Comparison of ENCODE assay signal across 1 cellular context in genomic region chr14:65411656-65412188, GRCh38.
TF ChIP-seq lines count a peak whose summit lies in the region.

No MANE protein-coding gene starts in this region.

TF ChIP-seq in HepG2, 621 proteins besides CTCF, POLR2A, EP300 and RAD21 (continued from another document and continues in another):
- TF ChIP-seq TFE3 (CRISPR knock-in tag; IDR thresholded peaks at IDR 0.05) (no peak), ETS1 (CRISPR knock-in tag; IDR thresholded peaks at IDR 0.05) (no peak), ZNF737 (CRISPR knock-in tag; IDR thresholded peaks at IDR 0.05; ENCODE audit: borderline replicate concordance) (no peak), ZBTB43 (CRISPR knock-in tag; conservative IDR thresholded peaks at IDR 0.05) (no peak), ZNF780A (CRISPR knock-in tag; IDR thresholded peaks at IDR 0.05) (no peak), ZNF776 (CRISPR knock-in tag; IDR thresholded peaks at IDR 0.05) (no peak), PBX2 (CRISPR knock-in tag; IDR thresholded peaks at IDR 0.05) (peak; percentile 85), ZNF441 (CRISPR knock-in tag; IDR thresholded peaks at IDR 0.05; ENCODE audit: borderline replicate concordance) (no peak), HNF4A (CRISPR knock-in tag; IDR thresholded peaks at IDR 0.05) (no peak), MTF1 (CRISPR knock-in tag; IDR thresholded peaks at IDR 0.05) (0 out of 2 replicates have a peak, but pooled peaks have one; percentile 75), LRRFIP1 (CRISPR knock-in tag; conservative IDR thresholded peaks at IDR 0.05) (no peak), CERS6 (CRISPR knock-in tag; IDR thresholded peaks at IDR 0.05) (no peak), MBNL3 (CRISPR knock-in tag; conservative IDR thresholded peaks at IDR 0.05) (no peak), SOX6 (IDR thresholded peaks at IDR 0.05) (no peak), SOX6 (CRISPR knock-in tag; IDR thresholded peaks at IDR 0.05) (no peak; the same call in 1 of the 2 replicates), TARDBP (CRISPR knock-in tag; IDR thresholded peaks at IDR 0.05) (no peak), ZNF569 (CRISPR knock-in tag; IDR thresholded peaks at IDR 0.05; ENCODE audit: borderline replicate concordance) (no peak), HMGA1 (CRISPR knock-in tag; conservative IDR thresholded peaks at IDR 0.05) (no peak), ZNF451 (CRISPR knock-in tag; IDR thresholded peaks at IDR 0.05) (no peak), RARG (CRISPR knock-in tag; IDR thresholded peaks at IDR 0.05; ENCODE audit: low read depth) (no peak), MAFF (IDR thresholded peaks at IDR 0.05; ENCODE audit: low read depth, low read length) (no peak), MATR3 (CRISPR knock-in tag; IDR thresholded peaks at IDR 0.05) (no peak), CBX2 (IDR thresholded peaks at IDR 0.05; ENCODE audit: low read depth, low read length) (no peak), CBX2 (CRISPR knock-in tag; IDR thresholded peaks at IDR 0.05; ENCODE audit: low read depth) (no peak), TSC22D2 (CRISPR knock-in tag; IDR thresholded peaks at IDR 0.05; ENCODE audit: borderline replicate concordance) (no peak), ZBTB21 (CRISPR knock-in tag; IDR thresholded peaks at IDR 0.05) (no peak), SIX1 (CRISPR knock-in tag; IDR thresholded peaks at IDR 0.05; ENCODE audit: borderline replicate concordance) (no peak), MTA3 (CRISPR knock-in tag; IDR thresholded peaks at IDR 0.05) (no peak), GFI1 (CRISPR knock-in tag; IDR thresholded peaks at IDR 0.05; ENCODE audit: borderline replicate concordance) (peak; percentile 28; the same call in 1 of the 2 replicates), ATF4 (CRISPR knock-in tag; IDR thresholded peaks at IDR 0.05) (no peak), ZFP37 (CRISPR knock-in tag; IDR thresholded peaks at IDR 0.05; ENCODE audit: borderline replicate concordance) (no peak), ZNF263 (CRISPR knock-in tag; IDR thresholded peaks at IDR 0.05) (peak; percentile 68; the same call in 1 of the 2 replicates), ZNF615 (CRISPR knock-in tag; IDR thresholded peaks at IDR 0.05; ENCODE audit: borderline replicate concordance) (no peak), ZNF710 (CRISPR knock-in tag; IDR thresholded peaks at IDR 0.05; ENCODE audit: borderline replicate concordance) (0 out of 2 replicates have a peak, but pooled peaks have one; percentile 39), CCAR2 (optimal IDR thresholded peaks at IDR 0.05; ENCODE audit: low read depth, low read length) (no peak), MLXIP (CRISPR knock-in tag; IDR thresholded peaks at IDR 0.05; ENCODE audit: borderline replicate concordance) (no peak), SRF (IDR thresholded peaks at IDR 0.05; ENCODE audit: low read depth, low read length) (no peak), ARNT (IDR thresholded peaks at IDR 0.05) (no peak), ZSCAN31 (CRISPR knock-in tag; IDR thresholded peaks at IDR 0.05; ENCODE audit: low read depth) (no peak), PTBP1 (IDR thresholded peaks at IDR 0.05; ENCODE audit: low read depth, low read length, poor library complexity, severe bottlenecking) (peak; percentile 8), ZNF556 (CRISPR knock-in tag; IDR thresholded peaks at IDR 0.05; ENCODE audit: borderline replicate concordance) (no peak), NFE2 (CRISPR knock-in tag; IDR thresholded peaks at IDR 0.05) (no peak), ZNF629 (CRISPR knock-in tag; conservative IDR thresholded peaks at IDR 0.05) (no peak), NKX3-1 (CRISPR knock-in tag; IDR thresholded peaks at IDR 0.05) (peak; percentile 20; the same call in 1 of the 2 replicates), FUBP1 (CRISPR knock-in tag; IDR thresholded peaks at IDR 0.05; ENCODE audit: borderline replicate concordance) (no peak), ZBTB3 (CRISPR knock-in tag; IDR thresholded peaks at IDR 0.05; ENCODE audit: borderline replicate concordance, low read depth) (no peak), REPIN1 (CRISPR knock-in tag; IDR thresholded peaks at IDR 0.05; ENCODE audit: borderline replicate concordance, low read depth) (no peak), ZNF788 (CRISPR knock-in tag; IDR thresholded peaks at IDR 0.05; ENCODE audit: borderline replicate concordance) (no peak; the same call in 1 of the 2 replicates), NAIF1 (CRISPR knock-in tag; IDR thresholded peaks at IDR 0.05; ENCODE audit: borderline replicate concordance) (peak; percentile 71; the same call in 1 of the 2 replicates), SNAPC2 (CRISPR knock-in tag; IDR thresholded peaks at IDR 0.05) (no peak)
